In genomic region chr1:162680419-162681126, GRCh38 we compare ENCODE assay signal across 12 cellular contexts. TPM values are rescaled to one million over a fixed set of nuclear protein-coding genes. Genes with fewer than 3 reads are reported as not detected.
DNase-seq lines count a peak whose midpoint lies in the region; ATAC-seq and TF ChIP-seq lines count a peak whose summit lies in the region.
"Had no signal": no experiment of that assay in that cellular context is flagged by ENCODE, and none has a peak within 500 bp of the region (broad histone marks: within the 10 kb centered on the region; RNA-seq: fewer than 3 reads in every experiment).

No MANE protein-coding gene starts in this region.

- in situ Hi-C loops in GM13977 (cut with MboI; ENCODE audit: low pct_unique_long_range_greater_than_20kb, low sequenced_read_pairs, unreplicated experiment), result no loop called here

- POLR2A ChIA-PET in HEK293 (lab: Yijun Ruan, JAX), result no interaction called here

- no peak for ATAC-seq in GM19351 (IDR thresholded peaks at IDR 0.05; ENCODE audit: unreplicated experiment)
- ATAC-seq: CD8-positive, alpha-beta T cell had no signal

- H3K36me3 ChIP-seq in HEK293 (ENCODE audit: control insufficient read depth in 2 of 2, insufficient read depth in 1 of 2, low read length in 2 of 2), result no peaks in the 10 kb centered on the region
- H3K36me3 ChIP-seq in adrenal gland (replicated peaks in 1 of 2), result no peaks in the 10 kb centered on the region
- H3K36me3 ChIP-seq in right atrium auricular region, result no peaks in the 10 kb centered on the region
- H3K36me3 ChIP-seq in subcutaneous abdominal adipose tissue (ENCODE audit: control insufficient read depth in 5 of 5, insufficient read depth in 5 of 5, low read length in 5 of 5), result no peaks in the 10 kb centered on the region

- intact Hi-C loops in adrenal gland (cut with DNase I), result no loop called here

- DNase-seq in adrenal gland, result no peak
- DNase-seq in right atrium auricular region (ENCODE audit: low spot score), result no peak
- no peak for DNase-seq in activated T-cell treated with anti-CD3 and anti-CD28 coated beads, Interleukin-2, amount 50 U/mL, for 48 hours
- no peak for DNase-seq in GM13977 (ENCODE audit: low spot score)
- DNase-seq: activated CD8-positive, alpha-beta memory T cell treated with anti-CD3 and anti-CD28 coated beads, Interleukin-2, amount 50 U/mL, for 4 hours; activated naive CD4-positive, alpha-beta T cell treated with anti-CD3 and anti-CD28 coated beads, Interleukin-2, amount 50 U/mL, for 16 hours; CD8-positive, alpha-beta T cell; NCI-H1092 treated with DMSO at 0.1 percent for 48 hours; NCI-H446 had no signal

- H3K9me3 ChIP-seq in HEK293 (ENCODE audit: control insufficient read depth, insufficient read depth, low read depth, low read length) (no peaks in the 10 kb centered on the region), adrenal gland (replicated peaks in 1 of 3) (no peaks in the 10 kb centered on the region), right atrium auricular region (peaks cover 0 to 6% of the 10 kb centered on the region in 2 donors), subcutaneous abdominal adipose tissue (ENCODE audit: control insufficient read depth in 5 of 5, low read length in 5 of 5) (no peaks in the 10 kb centered on the region)

- CTCF ChIA-PET in HEK293 (lab: Yijun Ruan, JAX), result interaction anchor here (0.8 to 1.1 kb wide), 2 partner anchors 67 to 120 kb away, joined by 3 read pairs; no protein-coding TSS in a partner anchor

- no peak for TF ChIP-seq POLR2A in adrenal gland (IDR thresholded peaks at IDR 0.05)

- no peaks in the 10 kb centered on the region for H3K4me1 ChIP-seq in HEK293 (ENCODE audit: control insufficient read depth, insufficient read depth, low read length)
- H3K4me1 ChIP-seq in adrenal gland (replicated peaks in 1 of 2), result peaks cover 46 to 64% of the 10 kb centered on the region in 2 donors
- peaks cover 0 to 43% of the 10 kb centered on the region in 2 donors for H3K4me1 ChIP-seq in right atrium auricular region
- peaks cover 2 to 59% (median 52%) of the 10 kb centered on the region in 5 donors for H3K4me1 ChIP-seq in subcutaneous abdominal adipose tissue (ENCODE audit: control insufficient read depth in 5 of 5, insufficient read depth in 5 of 5, low read length in 5 of 5)

- H3K4me3 ChIP-seq in HEK293 (ENCODE audit: low read depth, low read length), result no peak overlapping the region
- H3K4me3 ChIP-seq in adrenal gland, result no peak overlapping the region
- H3K4me3 ChIP-seq in right atrium auricular region, result no peak overlapping the region
- no peak overlapping the region for H3K4me3 ChIP-seq in subcutaneous abdominal adipose tissue (ENCODE audit: low read depth in 1 of 5, low read length in 5 of 5)

- 38 to 56% (median 42%) methylated on average over 5 of the region's 5 CpGs for WGBS in adrenal gland, 4 donors

- H3K27me3 ChIP-seq in adrenal gland, result no peaks in the 10 kb centered on the region
- H3K27me3 ChIP-seq in right atrium auricular region, result no peaks in the 10 kb centered on the region
- no peaks in the 10 kb centered on the region for H3K27me3 ChIP-seq in subcutaneous abdominal adipose tissue (ENCODE audit: control insufficient read depth in 5 of 5, insufficient read depth in 4 of 5, low read length in 5 of 5)

- no peak overlapping the region for H3K27ac ChIP-seq in HEK293 (ENCODE audit: extremely low read depth, low read depth, low read length)
- H3K27ac ChIP-seq in adrenal gland, result peak overlapping the region; percentile 28 to 81 (median 53)
- H3K27ac ChIP-seq in right atrium auricular region, result peak overlapping the region; percentile 56 to 77
- H3K27ac ChIP-seq in subcutaneous abdominal adipose tissue (ENCODE audit: low read depth, low read length), result peak overlapping the region; percentile 93

- TF ChIP-seq CTCF in HEK293 (tag by site-specific recombination; IDR thresholded peaks at IDR 0.05) (no peak), adrenal gland (IDR thresholded peaks at IDR 0.05) (no peak), right atrium auricular region (IDR thresholded peaks at IDR 0.05) (no peak), GM13977 (IDR thresholded peaks at IDR 0.05; ENCODE audit: extremely low read depth, insufficient read depth, missing control alignments) (no peak)

- peak overlapping the region in 1 of 5 donors; percentile 79 for H3K9ac ChIP-seq in subcutaneous abdominal adipose tissue (ENCODE audit: low read length in 5 of 5)

TF ChIP-seq in HEK293, 187 proteins besides CTCF, POLR2A, EP300 and RAD21:
- peak; percentile 58; the same call in 1 of the 2 replicates for TF ChIP-seq PRDM4 (tag by site-specific recombination; IDR thresholded peaks at IDR 0.05)
- no peak for TF ChIP-seq HOXD13 (CRISPR knock-in tag; IDR thresholded peaks at IDR 0.05; ENCODE audit: borderline replicate concordance)
TF ChIP-seq in HEK293: peak in this region for 1.

RNA-seq across cellular contexts. Expression of gene DDR2, which starts 48.3 kb away (rescaled TPM):
- total RNA-seq in adrenal gland, result 100 to 1,000 TPM; 214 to 349 (median 254) TPM
- polyA plus RNA-seq in adrenal gland, result 100 to 1,000 TPM in 1 of 3 donors, 10 to 100 TPM in 2; 15.1 to 127 (median 34.2) TPM
- total RNA-seq in right atrium auricular region, result 10 to 100 TPM; 41.6 to 69.9 TPM
